ENCODE assay signal across 28 cellular contexts in genomic region chr4:16322183-16322582, GRCh38.
"Had no signal": no experiment of that assay in that cellular context is flagged by ENCODE, and none has a peak within 500 bp of the region (broad histone marks: within the 10 kb centered on the region; RNA-seq: fewer than 3 reads in every experiment).

No MANE protein-coding gene starts in this region.

- H3K4me1 ChIP-seq: colonic mucosa, esophagus muscularis mucosa, esophagus squamous epithelium, foreskin keratinocyte, gastrocnemius medialis, gastroesophageal sphincter, heart left ventricle, heart right ventricle had no signal

- H3K27ac ChIP-seq: colonic mucosa, coronary artery, dorsolateral prefrontal cortex, epithelial cell of prostate, esophagus muscularis mucosa, esophagus squamous epithelium, foreskin keratinocyte, gastrocnemius medialis, gastroesophageal sphincter, heart left ventricle, heart right ventricle had no signal

- H3K27me3 ChIP-seq: colonic mucosa, dorsolateral prefrontal cortex, esophagus muscularis mucosa, esophagus squamous epithelium, foreskin keratinocyte, gastrocnemius medialis, gastroesophageal sphincter, heart left ventricle, heart right ventricle had no signal

- H3K4me3 ChIP-seq: colonic mucosa, coronary artery, dorsolateral prefrontal cortex, esophagus muscularis mucosa, esophagus squamous epithelium, gastrocnemius medialis, gastroesophageal sphincter, heart left ventricle, heart right ventricle had no signal

- H3K36me3 ChIP-seq: colonic mucosa, esophagus muscularis mucosa, esophagus squamous epithelium, gastrocnemius medialis, gastroesophageal sphincter, heart left ventricle, heart right ventricle had no signal

- FAIRE-seq: colon, endometrium, endothelial cell of umbilical vein, frontal cortex had no signal

- ATAC-seq: effector memory CD8-positive, alpha-beta T cell; esophagus mucosa; foreskin keratinocyte; gastrocnemius medialis; gastroesophageal sphincter; heart left ventricle; heart right ventricle had no signal

- H3K9me3 ChIP-seq: colonic mucosa, esophagus squamous epithelium, gastrocnemius medialis, gastroesophageal sphincter, heart left ventricle, heart right ventricle had no signal

- DNase-seq: colonic mucosa; cortex of kidney; dermis blood vessel endothelial cell; dorsolateral prefrontal cortex; effector CD4-positive, alpha-beta T cell; effector CD8-positive, alpha-beta T cell; effector memory CD4-positive, alpha-beta T cell; effector memory CD8-positive, alpha-beta T cell; endodermal cell; erythroblast; esophagus squamous epithelium; foreskin fibroblast; foreskin keratinocyte; foreskin melanocyte; gastrocnemius medialis; glutamatergic neuron; head of caudate nucleus; heart left ventricle; heart right ventricle had no signal
